13 cellular contexts compared by ENCODE assay signal in genomic region chr5:115487750-115488149, GRCh38.
DNase-seq lines count a peak whose midpoint lies in the region; ATAC-seq and TF ChIP-seq lines count a peak whose summit lies in the region.
"Had no signal": no experiment of that assay in that cellular context is flagged by ENCODE, and none has a peak within 500 bp of the region (broad histone marks: within the 10 kb centered on the region; RNA-seq: fewer than 3 reads in every experiment).

No MANE protein-coding gene starts in this region.

- H3K27me3 Mint-ChIP-seq in T-helper 2 cell treated with Interferon-gamma antibody and Interleukin-4, amounts not matched to agents 5 μg/mL and 100 μg/mL, for 36 hours (ENCODE audit: low read depth) = peaks cover 9% of the 10 kb centered on the region
- peaks cover 10% of the 10 kb centered on the region for H3K27me3 Mint-ChIP-seq in activated naive CD8-positive, alpha-beta T cell

- no peak overlapping the region for H3K4me3 Mint-ChIP-seq in T-helper 2 cell treated with Interferon-gamma antibody and Interleukin-4, amounts not matched to agents 5 μg/mL and 100 μg/mL, for 36 hours
- no peak overlapping the region for H3K4me3 Mint-ChIP-seq in activated naive CD8-positive, alpha-beta T cell

- DNase-seq in T-helper 2 cell treated with Interferon-gamma antibody and Interleukin-4, amounts not matched to agents 5 μg/mL and 100 μg/mL, for 36 hours (ENCODE audit: low spot score) = peak; percentile 33
- DNase-seq in T-helper 2 cell (no peak), NOMO-1 treated with dmso at 0.1 percent for 144 hours (lab: John Stamatoyannopoulos, UW; ENCODE audit: unreplicated experiment) (no peak), foreskin fibroblast (no peak), NCI-H524 (lab: John Stamatoyannopoulos, UW) (no peak)
- DNase-seq: aorta, Karpas-422, OCI-M1, retina, thyroid gland had no signal

- no peak overlapping the region for H3K4me3 ChIP-seq in foreskin fibroblast (ENCODE audit: low read depth in 1 of 2, low read length in 2 of 2)
- H3K4me3 ChIP-seq: thyroid gland had no signal

- H3K36me3 Mint-ChIP-seq in T-helper 2 cell treated with Interferon-gamma antibody and Interleukin-4, amounts not matched to agents 5 μg/mL and 100 μg/mL, for 36 hours (ENCODE audit: low read depth) = no peaks in the 10 kb centered on the region
- H3K36me3 Mint-ChIP-seq in activated naive CD8-positive, alpha-beta T cell = no peaks in the 10 kb centered on the region

- peak; percentile 70 for ATAC-seq in GM19025 (IDR thresholded peaks at IDR 0.05; ENCODE audit: low read depth, unreplicated experiment)
- peak; percentile 72 for ATAC-seq in HG02840 (IDR thresholded peaks at IDR 0.05; ENCODE audit: low FRiP score, unreplicated experiment)

- H3K9me3 Mint-ChIP-seq in T-helper 2 cell treated with Interferon-gamma antibody and Interleukin-4, amounts not matched to agents 5 μg/mL and 100 μg/mL, for 36 hours = no peaks in the 10 kb centered on the region
- no peaks in the 10 kb centered on the region for H3K9me3 Mint-ChIP-seq in activated naive CD8-positive, alpha-beta T cell (ENCODE audit: low read depth)

- no peak for TF ChIP-seq CTCF in foreskin fibroblast (IDR thresholded peaks at IDR 0.05; ENCODE audit: low read depth, low read length)

- peaks cover 1% of the 10 kb centered on the region for H3K4me1 Mint-ChIP-seq in T-helper 2 cell treated with Interferon-gamma antibody and Interleukin-4, amounts not matched to agents 5 μg/mL and 100 μg/mL, for 36 hours (ENCODE audit: low read depth)
- peaks cover 3% of the 10 kb centered on the region for H3K4me1 Mint-ChIP-seq in activated naive CD8-positive, alpha-beta T cell (ENCODE audit: low read depth)

- no peak overlapping the region for H3K27ac Mint-ChIP-seq in T-helper 2 cell treated with Interferon-gamma antibody and Interleukin-4, amounts not matched to agents 5 μg/mL and 100 μg/mL, for 36 hours
- peak overlapping the region; percentile 42 for H3K27ac Mint-ChIP-seq in activated naive CD8-positive, alpha-beta T cell
